ENCODE assay signal across 16 cellular contexts in genomic region chr11:75024068-75024449, GRCh38. TPM values are rescaled to one million over a fixed set of nuclear protein-coding genes. Genes with fewer than 3 reads are reported as not detected.
A peak's percentile ranks its signal among the peaks of the same experiment; 100 is the strongest.
DNase-seq lines count a peak whose midpoint lies in the region; ATAC-seq and TF ChIP-seq lines count a peak whose summit lies in the region.
"Had no signal": no experiment of that assay in that cellular context is flagged by ENCODE, and none has a peak within 500 bp of the region (broad histone marks: within the 10 kb centered on the region; RNA-seq: fewer than 3 reads in every experiment).

No MANE protein-coding gene starts in this region.

- H3K9me3 ChIP-seq in left ventricle myocardium inferior (replicated peaks): peaks cover 4% of the 10 kb centered on the region
- no peaks in the 10 kb centered on the region for H3K9me3 ChIP-seq in tibial nerve

- peaks cover 21% of the 10 kb centered on the region for H3K4me1 Mint-ChIP-seq in neural crest cell

- peaks cover 2% of the 10 kb centered on the region for H3K9me3 Mint-ChIP-seq in neural crest cell

- WGBS in tibial nerve, 2 donors: 45 to 54% methylated on average over 6 of the region's 6 CpGs

- TF ChIP-seq POLR2A in tibial nerve (IDR thresholded peaks at IDR 0.05): no peak

- H3K4me3 ChIP-seq in left ventricle myocardium inferior (no peak overlapping the region), tibial nerve (no peak overlapping the region)

- H3K36me3 Mint-ChIP-seq in neural crest cell (ENCODE audit: low read depth): peaks cover 7% of the 10 kb centered on the region

- TF ChIP-seq CTCF in left ventricle myocardium inferior (IDR thresholded peaks at IDR 0.05; ENCODE audit: borderline replicate concordance) (no peak), neural crest cell (conservative IDR thresholded peaks at IDR 0.05) (no peak), tibial nerve (IDR thresholded peaks at IDR 0.05) (no peak)

- peaks cover 17% of the 10 kb centered on the region for H3K4me1 ChIP-seq in left ventricle myocardium inferior
- H3K4me1 ChIP-seq in tibial nerve: peaks cover 0 to 21% (median 6%) of the 10 kb centered on the region in 4 donors

- H3K27ac Mint-ChIP-seq in neural crest cell (ENCODE audit: unreplicated experiment): peak overlapping the region; percentile 91

- H3K36me3 ChIP-seq in left ventricle myocardium inferior: no peaks in the 10 kb centered on the region
- no peaks in the 10 kb centered on the region for H3K36me3 ChIP-seq in tibial nerve

- H3K27me3 ChIP-seq in left ventricle myocardium inferior (ENCODE audit: low read depth) (no peaks in the 10 kb centered on the region), tibial nerve (no peaks in the 10 kb centered on the region)

- no peak for ATAC-seq in left ventricle myocardium superior
- ATAC-seq in HG02973 (IDR thresholded peaks at IDR 0.05; ENCODE audit: unreplicated experiment): no peak
- ATAC-seq in HG02938 (IDR thresholded peaks at IDR 0.05; ENCODE audit: unreplicated experiment): no peak

- DNase-seq in left ventricle myocardium inferior: no peak
- DNase-seq in left ventricle myocardium superior: no peak
- peak; percentile 98 for DNase-seq in foreskin melanocyte
- no peak for DNase-seq in neural crest cell (ENCODE audit: low read depth, low spot score)
- no peak for DNase-seq in tibial nerve (ENCODE audit: low spot score in 2 of 2)
- DNase-seq in NCI-H345 (lab: John Stamatoyannopoulos, UW): no peak
- DNase-seq: 8988T, COR-L47, DMS153, KBM-7, NCI-H1092, NCI-H226, NCI-H748 treated with DMSO at 0.1 percent for 48 hours, Right ventricle myocardium superior had no signal

- H3K27ac ChIP-seq in left ventricle myocardium inferior (replicated peaks): peak overlapping the region; percentile 49
- peak overlapping the region; percentile 4 to 82 (median 70) for H3K27ac ChIP-seq in tibial nerve

- TF ChIP-seq EP300 in tibial nerve (IDR thresholded peaks at IDR 0.05): peak in 1 of 2 donors; percentile 52

- no peak overlapping the region for H3K4me3 Mint-ChIP-seq in neural crest cell

- H3K27me3 Mint-ChIP-seq in neural crest cell (ENCODE audit: low read depth): no peaks in the 10 kb centered on the region

- intact Hi-C loops in left ventricle myocardium inferior (cut with micrococcal nuclease) (loop anchor here (10.0 kb wide), 1 partner anchor 221 kb away; the partner anchor contains the start of gene TPBGL), left ventricle myocardium superior (cut with micrococcal nuclease) (loop anchor here (10.0 kb wide), 1 partner anchor 221 kb away; the partner anchor contains the start of gene TPBGL)

RNA-seq across cellular contexts. Expression of gene NEU3, which starts 35.3 kb away (rescaled TPM):
- total RNA-seq in left ventricle myocardium inferior (9.9 TPM), left ventricle myocardium superior (4.9 TPM), neural crest cell (11.3 and 12.7 TPM in 2 replicates), tibial nerve (10 to 100 TPM in 3 of 4 donors, 1 to 10 TPM in 1; 5.0 to 20.2 (median 12.7) TPM)
